Comparison of ENCODE assay signal across 8 cellular contexts in the genomic region with DNA sequence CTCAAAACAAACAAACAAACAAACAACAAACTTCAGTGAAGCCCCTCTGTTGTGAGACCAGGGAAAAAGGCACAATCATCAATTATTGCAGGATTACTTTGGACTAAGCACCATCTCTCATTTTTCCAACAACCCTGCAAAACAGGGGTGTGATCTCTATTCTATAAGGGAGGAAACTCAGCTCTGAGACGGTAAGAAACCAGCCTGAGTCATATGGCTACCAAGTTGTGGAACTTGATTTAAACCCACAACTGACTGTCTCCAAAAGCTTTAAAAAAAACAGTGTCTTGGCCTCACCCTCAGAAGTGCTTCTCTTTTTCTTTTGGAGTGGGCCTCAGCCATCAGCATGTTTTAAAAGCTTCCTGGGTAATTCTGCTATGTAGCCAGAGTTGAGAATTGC. TPM values are rescaled to one million over a fixed set of nuclear protein-coding genes. Genes with fewer than 3 reads are reported as not detected.
A peak's percentile ranks its signal among the peaks of the same experiment; 100 is the strongest.
DNase-seq lines count a peak whose midpoint lies in the region; ATAC-seq and TF ChIP-seq lines count a peak whose summit lies in the region.

No MANE protein-coding gene starts in this region.

- peaks cover 52% of the 10 kb centered on the region for H3K4me1 ChIP-seq in PC-9 (replicated peaks; ENCODE audit: insufficient read depth)

- no peak overlapping the region for H2AFZ ChIP-seq in PC-9

- peaks cover 10% of the 10 kb centered on the region for H3K36me3 ChIP-seq in PC-9 (ENCODE audit: low read depth)

- no peaks in the 10 kb centered on the region for H3K9me2 ChIP-seq in PC-9 (ENCODE audit: insufficient read depth)

- H3K4me3 ChIP-seq in PC-9: no peak overlapping the region

- no peaks in the 10 kb centered on the region; the same call in 1 of the 2 replicates for H3K9me3 ChIP-seq in PC-9 (ENCODE audit: insufficient read depth, low read depth)

- H3K4me2 ChIP-seq in PC-9: peak overlapping the region; percentile 70

- H3F3A ChIP-seq in PC-9 (ENCODE audit: insufficient read depth, low read depth): peaks cover 37% of the 10 kb centered on the region

- H3K27ac ChIP-seq in PC-9: peak overlapping the region; percentile 87

- POLR2A ChIA-PET in PC-9 (lab: Charles Lee; ENCODE audit: unreplicated experiment): no interaction called here

- H3K4me1 Mint-ChIP-seq in osteocyte (ENCODE audit: unreplicated experiment): peaks cover 18% of the 10 kb centered on the region

- CTCF ChIA-PET in PC-9 (lab: Charles Lee): interaction anchor here (0.6 kb wide), 1 partner anchor 525 kb away, joined by 6 read pairs; no protein-coding TSS in a partner anchor

- no peaks in the 10 kb centered on the region for H3K27me3 Mint-ChIP-seq in osteocyte (ENCODE audit: unreplicated experiment)

- no TSS peak for BruUV-seq in PC-9 (replicated peaks; lab: Mats Ljungman, UMichigan)

- peaks cover 8% of the 10 kb centered on the region for H3K9me3 Mint-ChIP-seq in osteocyte (ENCODE audit: unreplicated experiment)

- no peaks in the 10 kb centered on the region for H4K20me1 ChIP-seq in PC-9 (ENCODE audit: insufficient read depth)

- TF ChIP-seq CTCF in PC-9 (conservative IDR thresholded peaks at IDR 0.05): no peak
- no peak for TF ChIP-seq CTCF in osteocyte (IDR thresholded peaks at IDR 0.05)

- peaks cover 42% of the 10 kb centered on the region for H3K79me2 ChIP-seq in PC-9 (ENCODE audit: low read depth)

- peak; percentile 5 to 76 for DNase-seq in PC-9
- no peak for DNase-seq in left lobe of liver (ENCODE audit: low spot score)
- DNase-seq in osteocyte (ENCODE audit: extremely low spot score, unreplicated experiment): no peak
- no peak for DNase-seq in H4 (ENCODE audit: low spot score)
- DNase-seq in NCI-H2227 (lab: John Stamatoyannopoulos, UW; ENCODE audit: unreplicated experiment): no peak
- DNase-seq in NCI-H1417 (lab: John Stamatoyannopoulos, UW): no peak

- H3K4me3 Mint-ChIP-seq in osteocyte (ENCODE audit: unreplicated experiment): no peak overlapping the region

- intact Hi-C loops in PC-9 (cut with micrococcal nuclease; ENCODE audit: unreplicated experiment): no loop called here

- no peak overlapping the region for H3K27ac Mint-ChIP-seq in osteocyte (ENCODE audit: unreplicated experiment)

- H3K27me3 ChIP-seq in PC-9 (ENCODE audit: insufficient read depth, low read depth): no peaks in the 10 kb centered on the region

- H3K36me3 Mint-ChIP-seq in osteocyte (ENCODE audit: unreplicated experiment): peaks cover 17% of the 10 kb centered on the region

- ATAC-seq in GM18858 (IDR thresholded peaks at IDR 0.05; ENCODE audit: unreplicated experiment) (peak; percentile 76), HG02678 (IDR thresholded peaks at IDR 0.05; ENCODE audit: unreplicated experiment) (peak; percentile 89), left lobe of liver (peak; percentile 25)

RNA-seq across cellular contexts. Expression of gene RIN3, which starts 49.8 kb away (rescaled TPM):
- 13.4 and 14.8 TPM in 2 replicates for total RNA-seq in PC-9 (2021)
- total RNA-seq in left lobe of liver: 20.2 TPM
- 26.7 and 31.3 TPM in 2 replicates for total RNA-seq in osteocyte
- 1.2 and 1.7 TPM in 2 replicates for total RNA-seq in H4 (2014; rRNA removed; shearing (Covaris generic))

Comparison
In these comparisons a context has a peak if more than half of its experiments do, and no peak if none do; other contexts are left out.
1. ATAC-seq: peak in every context shown above with its lines; median percentile 89 in HG02678; 76 in GM18858; 25 in left lobe of liver.
2. DNase-seq: peak in PC-9 (2 of 2); none in left lobe of liver (single experiment), osteocyte (single experiment), H4 (single experiment), NCI-H2227 (single experiment) and NCI-H1417 (0 of 3).